ENCODE assay signal across 1 cellular context in genomic region chr4:158721680-158722079, GRCh38.
TF ChIP-seq lines count a peak whose summit lies in the region.

No MANE protein-coding gene starts in this region.

TF ChIP-seq in HepG2, 621 proteins besides CTCF, POLR2A, EP300 and RAD21:
- TF ChIP-seq RERE (CRISPR knock-in tag; IDR thresholded peaks at IDR 0.05; ENCODE audit: low read depth) (no peak), ZSCAN30 (CRISPR knock-in tag; IDR thresholded peaks at IDR 0.05) (no peak), ZNF234 (CRISPR knock-in tag; conservative IDR thresholded peaks at IDR 0.05) (no peak), ZNF180 (CRISPR knock-in tag; IDR thresholded peaks at IDR 0.05; ENCODE audit: borderline replicate concordance, low read depth) (no peak), PRMT3 (CRISPR knock-in tag; IDR thresholded peaks at IDR 0.05; ENCODE audit: borderline replicate concordance, low read depth) (no peak), THAP11 (CRISPR knock-in tag; IDR thresholded peaks at IDR 0.05) (no peak), ZNF577 (CRISPR knock-in tag; IDR thresholded peaks at IDR 0.05; ENCODE audit: borderline replicate concordance, low read depth) (no peak), JUNB (CRISPR knock-in tag; IDR thresholded peaks at IDR 0.05; ENCODE audit: borderline replicate concordance) (no peak), ZNF569 (CRISPR knock-in tag; IDR thresholded peaks at IDR 0.05; ENCODE audit: borderline replicate concordance) (no peak), SNAPC4 (CRISPR knock-in tag; IDR thresholded peaks at IDR 0.05) (no peak), KMT2A (CRISPR knock-in tag; IDR thresholded peaks at IDR 0.05) (no peak), PLRG1 (conservative IDR thresholded peaks at IDR 0.05) (no peak), ZBTB49 (CRISPR knock-in tag; IDR thresholded peaks at IDR 0.05; ENCODE audit: borderline replicate concordance) (no peak), MAFG (CRISPR knock-in tag; IDR thresholded peaks at IDR 0.05) (no peak), ZNF282 (IDR thresholded peaks at IDR 0.05; ENCODE audit: partially characterized antibody) (no peak)
TF ChIP-seq in HepG2: peak in this region for 0.
